11 cellular contexts compared by ENCODE assay signal in genomic region chr4:121050251-121050650, GRCh38. TPM values are rescaled to one million over a fixed set of nuclear protein-coding genes. Genes with fewer than 3 reads are reported as not detected.
DNase-seq lines count a peak whose midpoint lies in the region; ATAC-seq and TF ChIP-seq lines count a peak whose summit lies in the region.
"Had no signal": no experiment of that assay in that cellular context is flagged by ENCODE, and none has a peak within 500 bp of the region (broad histone marks: within the 10 kb centered on the region; RNA-seq: fewer than 3 reads in every experiment).

No MANE protein-coding gene starts in this region.

- TF ChIP-seq CTCF in AG09319 (IDR thresholded peaks at IDR 0.05; ENCODE audit: low read depth, low read length), result peak; percentile 38
- TF ChIP-seq CTCF in HCT116 (IDR thresholded peaks at IDR 0.05 in 2 of 3, conservative IDR thresholded peaks at IDR 0.05 in 1 of 3; ENCODE audit: borderline replicate concordance in 1 of 3, insufficient read depth in 1 of 3, low read depth in 2 of 3, low read length in 2 of 3), result peak; percentile 22 to 51 (median 29); a peak in 5 of 6 replicates
- TF ChIP-seq CTCF in body of pancreas (IDR thresholded peaks at IDR 0.05), result peak in 4 of 7 experiments; percentile 5 to 25 (median 12)
- peak; percentile 23 for TF ChIP-seq CTCF in lower lobe of right lung (IDR thresholded peaks at IDR 0.05)

- TF ChIP-seq POLR2A in HCT116 (IDR thresholded peaks at IDR 0.05; ENCODE audit: borderline replicate concordance, extremely low read depth, insufficient read depth, insufficient read length) (no peak), body of pancreas (IDR thresholded peaks at IDR 0.05) (no peak)

- peaks cover 0 to 5% of the 10 kb centered on the region in 2 experiments; a peak in 1 of 4 replicates for H3K4me1 ChIP-seq in HCT116 (ENCODE audit: control insufficient read depth in 1 of 2, insufficient read depth in 2 of 2, low read length in 2 of 2)
- no peaks in the 10 kb centered on the region for H3K4me1 ChIP-seq in body of pancreas
- H3K4me1 ChIP-seq in lower lobe of right lung, result peaks cover 22% of the 10 kb centered on the region

- H3K4me3 ChIP-seq in HCT116 (replicated peaks in 1 of 2; ENCODE audit: low read depth in 1 of 2, low read length in 2 of 2) (no peak overlapping the region), body of pancreas (no peak overlapping the region), lower lobe of right lung (no peak overlapping the region)

- no peaks in the 10 kb centered on the region for H3K79me2 ChIP-seq in HCT116 (ENCODE audit: insufficient read depth, low read length)

- H2AFZ ChIP-seq in HCT116 (ENCODE audit: low read depth, low read length, poor library complexity, severe bottlenecking), result no peak overlapping the region

- 0 out of 2 replicates have a peak, but pooled peaks have one; percentile 20 for TF ChIP-seq RAD21 in HCT116 (IDR thresholded peaks at IDR 0.05; ENCODE audit: low read depth)

- CTCF ChIA-PET in HCT116 (lab: Charles Lee), result interaction anchor here (0.8 kb wide), 1 partner anchor 12 kb away, joined by 3 read pairs; no protein-coding TSS in a partner anchor

- RAD21 ChIA-PET in HCT116 (lab: Charles Lee; ENCODE audit: low non-redundant PET in 1 of 2, low total read pairs in 2 of 2, uncharacterized antibody in 2 of 2, unreplicated experiment in 2 of 2), result no interaction called here

- H3K27ac ChIP-seq in HCT116 (ENCODE audit: low read depth, low read length), result no peak overlapping the region
- H3K27ac ChIP-seq in body of pancreas, result no peak overlapping the region
- H3K27ac ChIP-seq in lower lobe of right lung, result no peak overlapping the region

- no peak overlapping the region for H3K4me2 ChIP-seq in HCT116 (ENCODE audit: low read length)

- ATAC-seq in HCT116 (no peak), body of pancreas (no peak), lower lobe of right lung (peak in 1 of 2 donors; percentile 31), GM21528 (IDR thresholded peaks at IDR 0.05; ENCODE audit: low FRiP score, unreplicated experiment) (no peak), HG03175 (IDR thresholded peaks at IDR 0.05; ENCODE audit: unreplicated experiment) (no peak)
- ATAC-seq: left ventricle myocardium superior had no signal

- no TSS peak for BruUV-seq in HCT116 (replicated peaks; lab: Mats Ljungman, UMichigan)

- H3K9me3 ChIP-seq in HCT116 (ENCODE audit: control insufficient read depth in 1 of 2, insufficient read depth in 1 of 2, low read depth in 1 of 2, low read length in 2 of 2), result no peaks in the 10 kb centered on the region
- H3K9me3 ChIP-seq in body of pancreas, result no peaks in the 10 kb centered on the region
- no peaks in the 10 kb centered on the region for H3K9me3 ChIP-seq in lower lobe of right lung

- H3K27me3 ChIP-seq in HCT116 (ENCODE audit: insufficient read depth, low read length) (no peaks in the 10 kb centered on the region), body of pancreas (no peaks in the 10 kb centered on the region), lower lobe of right lung (ENCODE audit: low read depth) (no peaks in the 10 kb centered on the region)

- POLR2A ChIA-PET in HCT116 (lab: Charles Lee), result no interaction called here

- intact Hi-C loops in HCT116 (cut with micrococcal nuclease), result loop anchor here (2.0 kb wide), 1 partner anchor 331 kb away; no protein-coding TSS in a partner anchor
- intact Hi-C loops in body of pancreas (cut with DNase I), result no loop called here
- intact Hi-C loops in lower lobe of right lung (cut with DNase I), result no loop called here

- no peak overlapping the region for H3K9ac ChIP-seq in HCT116 (ENCODE audit: low read length)

- no peak for DNase-seq in AG09319 (ENCODE audit: extremely low read depth, low read depth)
- no peak for DNase-seq in HCT116 (ENCODE audit: low read depth, low spot score)
- DNase-seq in body of pancreas, result no peak
- no peak for DNase-seq in lower lobe of right lung
- DNase-seq in DMS79 treated with DMSO at 0.1 percent for 48 hours (lab: John Stamatoyannopoulos, UW), result no peak
- no peak for DNase-seq in NCI-H82 (lab: John Stamatoyannopoulos, UW)
- DNase-seq: left ventricle myocardium superior, NCI-H526 treated with DMSO at 0.1 percent for 48 hours, right cardiac atrium had no signal

- H4K20me1 ChIP-seq in HCT116 (ENCODE audit: insufficient read depth), result no peaks in the 10 kb centered on the region

- H3K36me3 ChIP-seq in HCT116 (ENCODE audit: control insufficient read depth in 1 of 2, insufficient read depth in 2 of 2, low read length in 2 of 2) (no peaks in the 10 kb centered on the region), body of pancreas (replicated peaks in 1 of 2; ENCODE audit: insufficient read depth in 1 of 2, low read depth in 2 of 2) (no peaks in the 10 kb centered on the region), lower lobe of right lung (peaks cover 4% of the 10 kb centered on the region)

- H3K9me2 ChIP-seq in HCT116 (ENCODE audit: insufficient read depth), result no peaks in the 10 kb centered on the region

TF ChIP-seq in HCT116, 20 proteins besides CTCF, POLR2A, EP300 and RAD21:
- no peak for TF ChIP-seq SIN3A (IDR thresholded peaks at IDR 0.05; ENCODE audit: low read depth)

RNA-seq across cellular contexts. Expression of gene NDNF, which starts 22.1 kb away (rescaled TPM):
- total RNA-seq in HCT116 (2021; ENCODE audit: unreplicated experiment) (0.22 TPM), body of pancreas (under 1 TPM; 0.52 to 0.66 TPM), lower lobe of right lung (108 TPM)
- 0.07 TPM in 1 of 2 replicates, not detected in the other for polyA plus RNA-seq in HCT116 (2012)

Comparison
In these comparisons a context has a peak if more than half of its experiments do, and no peak if none do; other contexts are left out.
1. RNA of gene NDNF, which starts 22.1 kb away (total RNA-seq): 108 TPM in lower lobe of right lung (single experiment); 0.52 to 0.66 TPM in body of pancreas and 0.22 TPM in HCT116 (single experiment); every median in the first group is over 10 times any median in the second.
2. Peak in every context shown above with its lines, with median percentiles within 50 percentile points of each other: CTCF ChIP-seq.